26 cellular contexts compared by ENCODE assay signal in genomic region chr4:27414867-27415266, GRCh38.
DNase-seq lines count a peak whose midpoint lies in the region; ATAC-seq, FAIRE-seq and TF ChIP-seq lines count a peak whose summit lies in the region.
"Had no signal": no experiment of that assay in that cellular context is flagged by ENCODE, and none has a peak within 500 bp of the region (broad histone marks: within the 10 kb centered on the region; RNA-seq: fewer than 3 reads in every experiment).

No MANE protein-coding gene starts in this region.

- ATAC-seq in PC-3 (peak; percentile 24; the same call in 1 of the 2 replicates), pancreas (peak in 3 of 4 donors; percentile 47 to 87 (median 53))
- ATAC-seq in CD4-positive, alpha-beta T cell (ENCODE audit: poor library complexity) = no peak
- ATAC-seq: A549, GM12878 had no signal

- no peak for TF ChIP-seq POLR2A in suprapubic skin (IDR thresholded peaks at IDR 0.05)

- H3K27ac Mint-ChIP-seq in CD4-positive, alpha-beta T cell = no peak overlapping the region
- H3K27ac Mint-ChIP-seq: CD14-positive monocyte had no signal

- BruUV-seq in PC-3 (replicated peaks; lab: Mats Ljungman, UMichigan) = no TSS peak

- H3K27ac ChIP-seq in 22Rv1 (peak overlapping the region; percentile 64), PC-3 (ENCODE audit: low read length) (peak overlapping the region; percentile 66), pancreas (no peak overlapping the region), right atrium auricular region (no peak overlapping the region), suprapubic skin (no peak overlapping the region)
- H3K27ac ChIP-seq in CD4-positive, alpha-beta T cell (ENCODE audit: low read depth, low read length) = no peak overlapping the region
- H3K27ac ChIP-seq: A549; BLaER1 treated with 17β-estradiol and CSF1 and Interleukin-3, amounts not matched to agents 10 nM and 100 nM; GM23248 had no signal

- H3K36me3 ChIP-seq in PC-3 (ENCODE audit: low read depth, low read length) = no peaks in the 10 kb centered on the region
- H3K36me3 ChIP-seq in pancreas = no peaks in the 10 kb centered on the region
- no peaks in the 10 kb centered on the region for H3K36me3 ChIP-seq in MG63
- H3K36me3 ChIP-seq in right atrium auricular region = no peaks in the 10 kb centered on the region
- no peaks in the 10 kb centered on the region for H3K36me3 ChIP-seq in suprapubic skin
- H3K36me3 ChIP-seq: BE2C had no signal

- no peaks in the 10 kb centered on the region for H3K9me2 ChIP-seq in PC-3 (replicated peaks; ENCODE audit: low read length)

- no peak overlapping the region for H3K4me3 ChIP-seq in PC-3 (ENCODE audit: low read length)
- H3K4me3 ChIP-seq in pancreas = no peak overlapping the region
- no peak overlapping the region for H3K4me3 ChIP-seq in MG63
- H3K4me3 ChIP-seq in right atrium auricular region = no peak overlapping the region
- H3K4me3 ChIP-seq in suprapubic skin = no peak overlapping the region
- H3K4me3 ChIP-seq: A549; BLaER1 treated with 17β-estradiol and CSF1 and Interleukin-3, amounts not matched to agents 10 nM and 100 nM; GM12878; GM23248 had no signal

- H2AFZ ChIP-seq in PC-3 (ENCODE audit: low read length) = no peak overlapping the region
- H2AFZ ChIP-seq: GM23248 had no signal

- no peak overlapping the region for H3K4me3 Mint-ChIP-seq in CD4-positive, alpha-beta T cell
- H3K4me3 Mint-ChIP-seq: CD14-positive monocyte; CD4-positive, alpha-beta memory T cell had no signal

- intact Hi-C loops in PC-3 (cut with micrococcal nuclease) (no loop called here), pancreas (cut with DNase I) (no loop called here)
- intact Hi-C loops in CD4-positive, alpha-beta T cell (cut with DNase I, micrococcal nuclease) = no loop called here

- FAIRE-seq in endometrium (lab: Jason Lieb, UNC) (peak; percentile 98), pancreas (lab: Jason Lieb, UNC) (no peak)
- FAIRE-seq: A549, GM12878, GM19239, H1 had no signal

- no peaks in the 10 kb centered on the region for H3F3A ChIP-seq in PC-3 (ENCODE audit: low read length, unreplicated experiment)

- TF ChIP-seq EP300 in suprapubic skin (IDR thresholded peaks at IDR 0.05) = no peak

- H3K4me1 Mint-ChIP-seq in CD4-positive, alpha-beta T cell (ENCODE audit: low read depth) = no peaks in the 10 kb centered on the region
- H3K4me1 Mint-ChIP-seq: CD14-positive monocyte; CD4-positive, alpha-beta memory T cell had no signal

- H4K20me1 ChIP-seq in PC-3 (ENCODE audit: low read length) = no peaks in the 10 kb centered on the region
- H4K20me1 ChIP-seq: BLaER1 treated with 17β-estradiol and CSF1 and Interleukin-3, amounts not matched to agents 10 nM and 100 nM had no signal

- no peak overlapping the region for H3K4me2 ChIP-seq in PC-3 (ENCODE audit: low read length)
- H3K4me2 ChIP-seq: A549; BLaER1 treated with 17β-estradiol and CSF1 and Interleukin-3, amounts not matched to agents 10 nM and 100 nM had no signal

- no peaks in the 10 kb centered on the region for H3K27me3 ChIP-seq in PC-3 (ENCODE audit: low read length)
- H3K27me3 ChIP-seq in pancreas = no peaks in the 10 kb centered on the region
- no peaks in the 10 kb centered on the region for H3K27me3 ChIP-seq in MG63
- H3K27me3 ChIP-seq in right atrium auricular region = no peaks in the 10 kb centered on the region
- no peaks in the 10 kb centered on the region for H3K27me3 ChIP-seq in CD4-positive, alpha-beta T cell (ENCODE audit: control insufficient read depth, insufficient read depth, low read length)
- no peaks in the 10 kb centered on the region for H3K27me3 ChIP-seq in suprapubic skin
- H3K27me3 ChIP-seq: BE2C; BLaER1 treated with 17β-estradiol and CSF1 and Interleukin-3, amounts not matched to agents 10 nM and 100 nM had no signal

- H3K27me3 Mint-ChIP-seq in CD4-positive, alpha-beta T cell = no peaks in the 10 kb centered on the region
- H3K27me3 Mint-ChIP-seq: CD4-positive, alpha-beta memory T cell had no signal

- H3K9ac ChIP-seq in PC-3 (ENCODE audit: low read length) = no peak overlapping the region
- H3K9ac ChIP-seq: BLaER1 treated with 17β-estradiol and CSF1 and Interleukin-3, amounts not matched to agents 10 nM and 100 nM; GM23248 had no signal

- H3K9me3 Mint-ChIP-seq in CD4-positive, alpha-beta T cell = peaks cover 10% of the 10 kb centered on the region

- TF ChIP-seq CTCF in 22Rv1 (IDR thresholded peaks at IDR 0.05) (no peak), PC-3 (conservative IDR thresholded peaks at IDR 0.05; ENCODE audit: low read depth, low read length) (no peak), pancreas (IDR thresholded peaks at IDR 0.05) (no peak), right atrium auricular region (IDR thresholded peaks at IDR 0.05) (no peak), suprapubic skin (IDR thresholded peaks at IDR 0.05) (no peak)
- no peak for TF ChIP-seq CTCF in CD4-positive, alpha-beta T cell (IDR thresholded peaks at IDR 0.05)

- 2 to 5% methylated on average over 2 of the region's 2 CpGs for WGBS in pancreas, 2 donors
- WGBS in suprapubic skin = 15% methylated on average over 2 of the region's 2 CpGs

- H3K79me2 ChIP-seq in PC-3 (ENCODE audit: low read length) = no peaks in the 10 kb centered on the region

- H3K9me3 ChIP-seq in PC-3 (ENCODE audit: low read length) (no peaks in the 10 kb centered on the region), pancreas (no peaks in the 10 kb centered on the region), MG63 (no peaks in the 10 kb centered on the region), right atrium auricular region (no peaks in the 10 kb centered on the region), suprapubic skin (no peaks in the 10 kb centered on the region)
- H3K9me3 ChIP-seq in CD4-positive, alpha-beta T cell (ENCODE audit: control insufficient read depth, low read length) = no peaks in the 10 kb centered on the region
- H3K9me3 ChIP-seq: A549, BE2C had no signal

- DNase-seq in PC-3 = peak; percentile 68
- no peak for DNase-seq in pancreas
- no peak for DNase-seq in MG63
- DNase-seq in right atrium auricular region (ENCODE audit: low spot score) = no peak
- no peak for DNase-seq in CD4-positive, alpha-beta T cell
- no peak for DNase-seq in suprapubic skin (ENCODE audit: low spot score in 2 of 2)
- DNase-seq: 8988T; ACHN; AML-193; BE2C; CD4-positive, alpha-beta memory T cell; COR-L47; DMS79; EL; GDM1; GM23248; H7; HCEC 1CT had no signal

- no peaks in the 10 kb centered on the region for H3K36me3 Mint-ChIP-seq in CD4-positive, alpha-beta T cell (ENCODE audit: low read depth)
- H3K36me3 Mint-ChIP-seq: CD14-positive monocyte; CD4-positive, alpha-beta memory T cell had no signal

- CTCF ChIA-PET in PC-3 (lab: Charles Lee) = no interaction called here
- CTCF ChIA-PET in CD4-positive, alpha-beta T cell (lab: Charles Lee) = no interaction called here

- H3K4me1 ChIP-seq in PC-3 (ENCODE audit: insufficient read depth, low read length) (peaks cover 9% of the 10 kb centered on the region; the same call in 1 of the 2 replicates), pancreas (no peaks in the 10 kb centered on the region), right atrium auricular region (no peaks in the 10 kb centered on the region), suprapubic skin (no peaks in the 10 kb centered on the region)
- H3K4me1 ChIP-seq: A549, BE2C had no signal

- POLR2A ChIA-PET in PC-3 (lab: Charles Lee; ENCODE audit: unreplicated experiment) = no interaction called here
- POLR2A ChIA-PET in CD4-positive, alpha-beta T cell (lab: Charles Lee) = no interaction called here

Comparison
In these comparisons a context has a peak if more than half of its experiments do, and no peak if none do; other contexts are left out.
1. H3K27ac ChIP-seq: peak in 22Rv1 (single experiment) and PC-3 (single experiment); none in pancreas (0 of 4), right atrium auricular region (0 of 2), CD4-positive, alpha-beta T cell (single experiment) and suprapubic skin (single experiment).